9 cellular contexts compared by ENCODE assay signal in the genomic region with DNA sequence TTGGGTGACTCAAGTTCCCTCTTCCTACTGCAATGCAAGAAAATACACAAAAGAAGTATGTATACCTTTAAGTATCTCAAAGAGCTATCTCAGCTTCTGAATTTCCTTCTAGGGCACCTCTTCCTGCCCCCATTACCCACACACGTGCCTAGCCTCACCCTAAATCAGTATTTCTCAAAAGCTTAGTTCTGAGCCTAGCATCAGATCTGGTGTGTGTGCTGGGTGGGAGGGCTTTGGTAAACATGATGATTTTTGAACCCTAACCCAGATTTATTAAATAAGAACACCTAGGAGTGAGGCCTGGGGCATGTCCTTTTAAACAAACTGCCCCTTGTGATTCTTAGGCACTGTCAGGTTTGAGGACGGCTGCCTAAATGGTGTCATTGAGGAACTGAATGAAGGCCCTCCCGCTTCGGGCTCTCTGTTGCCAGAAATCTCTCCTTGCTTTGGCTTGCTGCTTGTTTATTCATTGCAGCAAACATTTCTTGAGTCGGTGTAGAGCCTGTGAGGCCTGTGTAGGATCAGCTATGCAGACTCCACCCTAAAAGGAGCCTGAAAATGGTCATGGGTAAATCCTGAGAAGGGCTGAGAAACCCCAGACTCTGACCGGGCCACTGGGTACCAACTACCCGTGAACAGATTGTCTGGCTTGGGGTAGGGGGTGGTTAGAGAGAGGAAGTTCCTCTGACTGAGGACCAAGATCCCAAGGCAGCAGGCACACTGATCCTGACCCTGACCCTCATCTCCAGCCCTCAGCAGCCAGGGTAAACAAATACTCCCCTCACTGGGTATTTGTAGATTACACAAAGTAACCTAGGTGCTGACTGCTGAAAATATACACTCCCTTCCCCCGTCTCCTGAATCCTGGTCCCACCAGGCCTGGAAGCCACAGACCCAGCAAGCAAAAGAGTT. TPM values are rescaled to one million over a fixed set of nuclear protein-coding genes. Genes with fewer than 3 reads are reported as not detected.
DNase-seq lines count a peak whose midpoint lies in the region; ATAC-seq, FAIRE-seq and TF ChIP-seq lines count a peak whose summit lies in the region.
"Had no signal": no experiment of that assay in that cellular context is flagged by ENCODE, and none has a peak within 500 bp of the region (broad histone marks: within the 10 kb centered on the region; RNA-seq: fewer than 3 reads in every experiment).

No MANE protein-coding gene starts in this region.

- H3K4me3 ChIP-seq in AG04450 (ENCODE audit: low read depth, low read length) (no peak overlapping the region), bronchial epithelial cell (ENCODE audit: low read depth, low read length) (peak overlapping the region; percentile 97), muscle layer of duodenum (ENCODE audit: low read depth in 1 of 2, low read length in 2 of 2) (peak overlapping the region; percentile 79 to 83)

- TF ChIP-seq CTCF in AG04450 (IDR thresholded peaks at IDR 0.05; ENCODE audit: low read depth, low read length) (no peak), bronchial epithelial cell (IDR thresholded peaks at IDR 0.05; ENCODE audit: insufficient read depth, low read length, severe bottlenecking) (no peak)

- H3K27me3 ChIP-seq in AG04450 (ENCODE audit: control insufficient read depth, insufficient read depth, low read length) (peaks cover 14% of the 10 kb centered on the region), bronchial epithelial cell (ENCODE audit: control insufficient read depth, insufficient read depth, low read length) (peaks cover 2% of the 10 kb centered on the region), muscle layer of duodenum (ENCODE audit: low read depth, low read length) (no peaks in the 10 kb centered on the region)

- ATAC-seq in HG03097 (IDR thresholded peaks at IDR 0.05; ENCODE audit: low FRiP score, unreplicated experiment) (no peak), HG02759 (IDR thresholded peaks at IDR 0.05; ENCODE audit: unreplicated experiment) (no peak)

- FAIRE-seq in bronchial epithelial cell (lab: Jason Lieb, UNC): no peak

- H3K27ac ChIP-seq in AG04450 (ENCODE audit: low read depth, low read length): peak overlapping the region; percentile 39
- H3K27ac ChIP-seq in muscle layer of duodenum (ENCODE audit: low read length): peak overlapping the region; percentile 98

- DNase-seq in AG04450 (ENCODE audit: low read depth, low spot score) (no peak), HuH-7.5 (ENCODE audit: low spot score) (peak; percentile 80), bronchial epithelial cell (ENCODE audit: low read depth) (no peak)
- no peak for DNase-seq in activated effector memory CD4-positive, alpha-beta T cell treated with anti-CD3 and anti-CD28 coated beads, Interleukin-2, amount 50 U/mL, for 16 hours
- DNase-seq in stimulated activated CD4-positive, alpha-beta T cell treated with anti-CD3 and anti-CD28 coated beads, Interleukin-4, amount 100 ng/mL, for 1 hour: no peak
- DNase-seq: NCI-H82 had no signal

- peaks cover 32 to 35% of the 10 kb centered on the region in 2 donors for H3K4me1 ChIP-seq in muscle layer of duodenum (ENCODE audit: control insufficient read depth in 1 of 2, insufficient read depth in 2 of 2, low read length in 2 of 2)

- H3K9me3 ChIP-seq in AG04450 (ENCODE audit: control insufficient read depth, insufficient read depth, low read length) (no peaks in the 10 kb centered on the region; the same call in 1 of the 2 replicates), muscle layer of duodenum (ENCODE audit: control insufficient read depth in 1 of 2, low read length in 2 of 2) (no peaks in the 10 kb centered on the region)

- H3K36me3 ChIP-seq in bronchial epithelial cell (ENCODE audit: control insufficient read depth, insufficient read depth, low read length) (peaks cover 17% of the 10 kb centered on the region), muscle layer of duodenum (ENCODE audit: control insufficient read depth in 1 of 2, insufficient read depth in 2 of 2, low read length in 2 of 2) (peaks cover 0 to 5% of the 10 kb centered on the region in 2 donors)

- POLR2A ChIA-PET in AG04450 (lab: Yijun Ruan, JAX): interaction anchor here (0.5 to 0.6 kb wide), 4 partner anchors 18 to 193 kb away, joined by 3 to 10 read pairs (median 3); no protein-coding TSS in a partner anchor

- CTCF ChIA-PET in AG04450 (lab: Charles Lee): interaction anchor here (2.1 to 3.0 kb wide), 2 partner anchors 12 to 73 kb away, joined by 5 to 13 read pairs; no protein-coding TSS in a partner anchor

RNA-seq across cellular contexts. Expression of a gene that starts 3.0 kb away (rescaled TPM):
- 5.9 and 6.1 TPM in 2 replicates for polyA plus RNA-seq in AG04450 (2011; rRNA removed)
- 8.3 and 14.7 TPM in 2 replicates for polyA minus RNA-seq in AG04450 (2011; rRNA and poly(A)+ RNA removed)
- total RNA-seq in bronchial epithelial cell: 47.9 and 70.0 TPM in 2 replicates
